In the genomic region with DNA sequence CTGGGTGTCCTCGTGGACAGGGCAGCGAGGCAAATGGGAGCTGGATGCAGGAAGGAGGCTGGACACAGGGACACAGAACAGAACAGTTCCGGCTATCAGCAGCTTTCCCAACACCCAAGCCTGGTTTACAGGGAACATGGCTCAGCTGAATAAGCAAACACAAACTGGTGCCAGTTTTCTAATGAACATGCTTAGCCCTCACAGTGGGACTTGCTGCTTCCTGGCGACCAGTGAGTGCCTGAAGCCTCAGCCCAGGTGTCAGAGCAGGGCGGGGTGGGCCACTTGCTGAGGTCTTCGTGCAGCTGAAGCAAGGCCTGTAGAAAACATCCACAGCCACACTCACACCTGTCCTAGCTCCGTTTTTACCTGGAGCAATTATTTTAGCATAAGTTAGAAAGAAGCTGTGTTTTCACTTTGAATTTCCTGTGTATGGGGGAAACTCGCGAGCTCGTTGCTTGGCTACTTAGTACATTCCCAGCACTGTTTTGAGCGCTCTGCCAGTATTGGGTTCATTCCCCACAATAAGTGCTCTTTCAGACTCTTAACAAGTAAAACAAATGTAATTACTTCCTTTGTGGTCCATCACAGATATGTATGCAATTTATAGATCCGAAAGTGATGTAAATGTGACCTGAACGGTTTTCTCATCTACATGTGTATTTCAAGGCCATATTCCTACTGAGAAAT, we compare ENCODE assay signal across 18 cellular contexts.
DNase-seq lines count a peak whose midpoint lies in the region; ATAC-seq and TF ChIP-seq lines count a peak whose summit lies in the region.
"Had no signal": no experiment of that assay in that cellular context is flagged by ENCODE, and none has a peak within 500 bp of the region (broad histone marks: within the 10 kb centered on the region; RNA-seq: fewer than 3 reads in every experiment).

No MANE protein-coding gene starts in this region.

- no peak overlapping the region for H3K4me2 ChIP-seq in neuronal stem cell (ENCODE audit: insufficient read depth, low read length, poor library complexity, severe bottlenecking)

- no peak overlapping the region for H3K14ac ChIP-seq in neuronal stem cell (ENCODE audit: low read length)

- H3K4me1 ChIP-seq in neuronal stem cell (ENCODE audit: control insufficient read depth in 2 of 2, insufficient read depth in 1 of 2, low read depth in 1 of 2, low read length in 2 of 2), result no peaks in the 10 kb centered on the region
- H3K4me1 ChIP-seq: Caco-2 had no signal

- no peak overlapping the region for H3K18ac ChIP-seq in neuronal stem cell (ENCODE audit: low read length)

- H3K27me3 ChIP-seq in neuronal stem cell (ENCODE audit: control insufficient read depth in 3 of 3, insufficient read depth in 3 of 3, low read depth in 1 of 3, low read length in 3 of 3), result no peaks in the 10 kb centered on the region

- H3K36me3 ChIP-seq in neuronal stem cell (replicated peaks in 1 of 2; ENCODE audit: control insufficient read depth in 2 of 2, insufficient read depth in 2 of 2, low read length in 2 of 2), result no peaks in the 10 kb centered on the region

- H3K36me3 Mint-ChIP-seq in HFFc6 (ENCODE audit: low read depth), result peaks cover 6% of the 10 kb centered on the region; the same call in 1 of the 2 replicates
- no peaks in the 10 kb centered on the region for H3K36me3 Mint-ChIP-seq in osteocyte (ENCODE audit: unreplicated experiment)
- H3K36me3 Mint-ChIP-seq: CD4-positive, CD25-positive, alpha-beta regulatory T cell had no signal

- H3K9me3 Mint-ChIP-seq in HFFc6 (peaks cover 81% of the 10 kb centered on the region), osteocyte (ENCODE audit: unreplicated experiment) (peaks cover 23% of the 10 kb centered on the region)

- H2BK12ac ChIP-seq in neuronal stem cell (ENCODE audit: low read length), result no peak overlapping the region

- no peak overlapping the region for H3K4me3 ChIP-seq in neuronal stem cell (ENCODE audit: low read length in 2 of 2)
- H3K4me3 ChIP-seq: K562 had no signal

- H4K91ac ChIP-seq in neuronal stem cell (ENCODE audit: low read depth, low read length, poor library complexity), result no peak overlapping the region

- H3K4ac ChIP-seq in neuronal stem cell (ENCODE audit: low read length), result no peak overlapping the region

- H2AK5ac ChIP-seq in neuronal stem cell (ENCODE audit: low read depth, low read length), result no peak overlapping the region

- peak overlapping the region; percentile 32 for H2BK120ac ChIP-seq in neuronal stem cell (ENCODE audit: low read depth, low read length)

- H3K4me3 Mint-ChIP-seq in HFFc6, result no peak overlapping the region
- no peak overlapping the region for H3K4me3 Mint-ChIP-seq in osteocyte (ENCODE audit: unreplicated experiment)
- H3K4me3 Mint-ChIP-seq: CD4-positive, CD25-positive, alpha-beta regulatory T cell had no signal

- ATAC-seq in GM18502 (IDR thresholded peaks at IDR 0.05; ENCODE audit: poor library complexity, unreplicated experiment) (no peak), HG03457 (IDR thresholded peaks at IDR 0.05; ENCODE audit: unreplicated experiment) (no peak)
- ATAC-seq: K562 had no signal

- H3K4me1 Mint-ChIP-seq in HFFc6 (ENCODE audit: low read depth), result no peaks in the 10 kb centered on the region
- no peaks in the 10 kb centered on the region for H3K4me1 Mint-ChIP-seq in osteocyte (ENCODE audit: unreplicated experiment)
- H3K4me1 Mint-ChIP-seq: CD4-positive, CD25-positive, alpha-beta regulatory T cell had no signal

- TF ChIP-seq CTCF in C4-2B (conservative IDR thresholded peaks at IDR 0.05) (no peak), HFFc6 (IDR thresholded peaks at IDR 0.05) (no peak), osteocyte (IDR thresholded peaks at IDR 0.05) (no peak)

- no peak overlapping the region for H3K9ac ChIP-seq in neuronal stem cell (ENCODE audit: low read depth, low read length, poor library complexity)

- H2BK15ac ChIP-seq in neuronal stem cell (ENCODE audit: low read length), result no peak overlapping the region

- peak overlapping the region; percentile 20; the same call in 1 of the 2 replicates for H3K27ac ChIP-seq in C4-2B
- no peak overlapping the region for H3K27ac ChIP-seq in neuronal stem cell (replicated peaks; ENCODE audit: low read length)

- no peak overlapping the region for H3K23ac ChIP-seq in neuronal stem cell (ENCODE audit: low read depth, low read length, poor library complexity)

- no peak overlapping the region for H2AFZ ChIP-seq in neuronal stem cell (ENCODE audit: low read length)

- DNase-seq in NCI-H1092 (lab: John Stamatoyannopoulos, UW) (peak; percentile 29), NCI-H748 treated with DMSO at 0.1 percent for 48 hours (lab: John Stamatoyannopoulos, UW) (peak; percentile 70), neuronal stem cell (ENCODE audit: low spot score) (no peak), HFFc6 (no peak), osteocyte (ENCODE audit: extremely low spot score, unreplicated experiment) (no peak)
- DNase-seq: ACHN; CD4-positive, CD25-positive, alpha-beta regulatory T cell; NCI-H146; NCI-H2029 treated with DMSO at 0.1 percent for 48 hours; NCI-H226; NCI-H526 treated with DMSO at 0.1 percent for 48 hours; Right ventricle myocardium superior; SW 1271 had no signal

- H3K27ac Mint-ChIP-seq in HFFc6 (no peak overlapping the region), osteocyte (ENCODE audit: unreplicated experiment) (no peak overlapping the region)
- H3K27ac Mint-ChIP-seq: CD4-positive, CD25-positive, alpha-beta regulatory T cell had no signal

- H3K79me1 ChIP-seq in neuronal stem cell (ENCODE audit: low read depth, low read length), result no peaks in the 10 kb centered on the region

- H3K9me3 ChIP-seq in neuronal stem cell (replicated peaks in 1 of 2; ENCODE audit: control insufficient read depth in 2 of 2, insufficient read depth in 1 of 2, low read depth in 1 of 2, low read length in 2 of 2), result peaks cover 0 to 2% of the 10 kb centered on the region in 2 donors
- H3K9me3 ChIP-seq: Caco-2 had no signal

- no peak overlapping the region for H2BK5ac ChIP-seq in neuronal stem cell (ENCODE audit: low read length)

- H3K27me3 Mint-ChIP-seq in HFFc6 (ENCODE audit: insufficient read depth) (peaks cover 4% of the 10 kb centered on the region), osteocyte (ENCODE audit: unreplicated experiment) (no peaks in the 10 kb centered on the region)
- H3K27me3 Mint-ChIP-seq: CD4-positive, CD25-positive, alpha-beta regulatory T cell had no signal

- WGBS in neuronal stem cell (ENCODE audit: extremely low coverage in 2 of 2, insufficient read length in 2 of 2, insufficient replicate concordance in 1 of 2), 2 donors, result no CpG with 5 or more reads among the region's 13 CpGs

- no peak overlapping the region for H4K8ac ChIP-seq in neuronal stem cell (ENCODE audit: low read depth, low read length)

Comparison
In these comparisons a context has a peak if more than half of its experiments do, and no peak if none do; other contexts are left out.
1. DNase-seq: peak in NCI-H1092 (single experiment) and NCI-H748 treated with DMSO at 0.1 percent for 48 hours (single experiment); none in neuronal stem cell (single experiment), HFFc6 (single experiment) and osteocyte (single experiment).